11 cellular contexts compared by ENCODE assay signal in the genomic region with DNA sequence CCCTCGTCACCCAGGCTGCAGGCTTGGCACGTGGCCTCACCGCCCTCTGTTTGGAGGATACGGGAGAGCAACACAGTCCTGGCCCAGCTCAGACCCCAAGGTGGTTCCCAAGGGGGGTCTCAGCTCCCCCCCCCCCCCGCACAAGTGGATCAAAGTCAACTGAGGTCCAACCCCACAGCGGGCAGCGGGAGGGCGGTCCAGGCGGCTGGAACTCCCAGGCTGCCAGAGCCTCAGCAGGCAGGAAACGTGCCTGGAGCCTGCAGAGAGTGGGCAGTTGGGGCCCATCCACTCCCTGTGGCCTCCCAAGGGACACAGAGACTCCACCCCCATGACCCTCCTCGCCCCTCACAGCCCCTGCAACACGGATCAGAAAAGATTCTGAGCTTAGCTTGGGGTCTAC.
"Had no signal": no experiment of that assay in that cellular context is flagged by ENCODE, and none has a peak within 500 bp of the region (broad histone marks: within the 10 kb centered on the region; RNA-seq: fewer than 3 reads in every experiment).

No MANE protein-coding gene starts in this region.

- ATAC-seq: left cardiac atrium had no signal

- H3K36me3 ChIP-seq: transverse colon, uterus, WERI-Rb-1 had no signal

- H3K4me3 ChIP-seq: body of pancreas, suprapubic skin, transverse colon, uterus had no signal

- FAIRE-seq: islet of Langerhans had no signal

- H3K27me3 ChIP-seq: body of pancreas, suprapubic skin, transverse colon, uterus had no signal

- H3K9me3 ChIP-seq: body of pancreas, suprapubic skin, transverse colon, uterus had no signal

- H3K27ac ChIP-seq: body of pancreas, suprapubic skin, WERI-Rb-1 had no signal

- DNase-seq: amygdala; effector memory CD8-positive, alpha-beta T cell; hippocampal formation; left cardiac atrium; nucleus accumbens; uterus had no signal
